Comparison of ENCODE assay signal across 8 cellular contexts in the genomic region with DNA sequence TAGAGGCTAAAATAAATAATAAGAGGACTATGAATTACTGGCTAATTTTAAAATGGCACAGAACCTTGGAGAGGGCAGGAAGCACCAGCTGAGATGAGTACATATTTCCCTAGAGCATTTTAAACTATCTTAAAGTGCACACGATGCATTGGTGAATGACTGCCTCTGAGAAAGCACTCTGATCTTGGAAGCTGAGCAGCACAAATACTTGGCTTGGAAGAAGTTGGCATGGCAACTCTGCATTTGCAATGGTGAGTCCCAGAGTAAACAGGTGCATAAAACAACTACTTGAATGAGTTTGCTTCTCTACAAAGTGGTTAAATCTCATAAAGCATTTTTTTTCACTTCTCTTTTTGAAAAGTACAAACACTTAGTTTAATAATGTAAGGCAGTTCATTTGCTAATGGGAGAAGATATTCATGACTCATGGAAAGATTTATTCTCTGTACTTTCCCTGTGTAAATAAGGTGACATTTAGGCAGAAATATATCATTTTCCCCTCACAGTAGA.
DNase-seq lines count a peak whose midpoint lies in the region; ATAC-seq and TF ChIP-seq lines count a peak whose summit lies in the region.

No MANE protein-coding gene starts in this region.

- WGBS in esophagus squamous epithelium, 2 donors: 18 to 38% methylated on average over 1 of the region's 1 CpG

- intact Hi-C loops in esophagus squamous epithelium (cut with DNase I): no loop called here

- TF ChIP-seq POLR2A in esophagus squamous epithelium (IDR thresholded peaks at IDR 0.05): no peak

- no peaks in the 10 kb centered on the region for H3K4me1 ChIP-seq in effector memory CD4-positive, alpha-beta T cell (ENCODE audit: control insufficient read depth, insufficient read depth, low read length, poor library complexity, severe bottlenecking)
- H3K4me1 ChIP-seq in esophagus squamous epithelium: no peaks in the 10 kb centered on the region

- H3K27ac ChIP-seq in effector memory CD4-positive, alpha-beta T cell (ENCODE audit: insufficient read depth, low read length, poor library complexity, severe bottlenecking): no peak overlapping the region
- no peak overlapping the region for H3K27ac ChIP-seq in esophagus squamous epithelium

- H3K4me3 ChIP-seq in MG63: no peak overlapping the region
- no peak overlapping the region for H3K4me3 ChIP-seq in effector memory CD4-positive, alpha-beta T cell (ENCODE audit: insufficient read depth, low read depth, low read length, poor library complexity, severe bottlenecking)
- no peak overlapping the region for H3K4me3 ChIP-seq in esophagus squamous epithelium

- H3K36me3 ChIP-seq in MG63: no peaks in the 10 kb centered on the region
- H3K36me3 ChIP-seq in effector memory CD4-positive, alpha-beta T cell (ENCODE audit: control insufficient read depth, insufficient read depth, low read length): no peaks in the 10 kb centered on the region
- no peaks in the 10 kb centered on the region for H3K36me3 ChIP-seq in esophagus squamous epithelium

- TF ChIP-seq CTCF in esophagus squamous epithelium (IDR thresholded peaks at IDR 0.05): no peak

- ATAC-seq in GM19023 (IDR thresholded peaks at IDR 0.05; ENCODE audit: unreplicated experiment): peak; percentile 94
- peak; percentile 86 for ATAC-seq in HG02610 (IDR thresholded peaks at IDR 0.05; ENCODE audit: unreplicated experiment)

- peak; percentile 1 for DNase-seq in MG63
- peak; percentile 1 for DNase-seq in midbrain (lab: John Stamatoyannopoulos, UW)
- no peak for DNase-seq in effector memory CD4-positive, alpha-beta T cell
- DNase-seq in mucosa of gallbladder (ENCODE audit: low spot score): no peak
- DNase-seq in DMS 273 (lab: John Stamatoyannopoulos, UW; ENCODE audit: unreplicated experiment): no peak
- no peak for DNase-seq in esophagus squamous epithelium (lab: John Stamatoyannopoulos, UW)

- H3K9me3 ChIP-seq in MG63: no peaks in the 10 kb centered on the region
- H3K9me3 ChIP-seq in effector memory CD4-positive, alpha-beta T cell (ENCODE audit: control insufficient read depth, low read length): no peaks in the 10 kb centered on the region
- no peaks in the 10 kb centered on the region for H3K9me3 ChIP-seq in esophagus squamous epithelium

- no peaks in the 10 kb centered on the region for H3K27me3 ChIP-seq in MG63
- H3K27me3 ChIP-seq in effector memory CD4-positive, alpha-beta T cell (replicated peaks; ENCODE audit: control insufficient read depth, insufficient read depth, low read length, poor library complexity, severe bottlenecking): no peaks in the 10 kb centered on the region
- no peaks in the 10 kb centered on the region for H3K27me3 ChIP-seq in esophagus squamous epithelium

Comparison
In these comparisons a context has a peak if more than half of its experiments do, and no peak if none do; other contexts are left out.
1. DNase-seq: peak in MG63 (single experiment) and midbrain (single experiment); none in effector memory CD4-positive, alpha-beta T cell (0 of 3), mucosa of gallbladder (single experiment), DMS 273 (single experiment) and esophagus squamous epithelium (single experiment).